ENCODE assay signal across 21 cellular contexts in genomic region chr11:73003083-73003482, GRCh38.
DNase-seq lines count a peak whose midpoint lies in the region; FAIRE-seq and TF ChIP-seq lines count a peak whose summit lies in the region.
"Had no signal": no experiment of that assay in that cellular context is flagged by ENCODE, and none has a peak within 500 bp of the region (broad histone marks: within the 10 kb centered on the region; RNA-seq: fewer than 3 reads in every experiment).

No MANE protein-coding gene starts in this region.

- H3K4me3 ChIP-seq in spleen, result no peak overlapping the region

- peaks cover 0 to 31% (median 8%) of the 10 kb centered on the region in 6 donors for H3K36me3 ChIP-seq in spleen
- H3K36me3 ChIP-seq: brain microvascular endothelial cell had no signal

- H3K9me3 Mint-ChIP-seq in activated naive CD4-positive, alpha-beta T cell treated with anti-CD3 and anti-CD28 coated beads, Interleukin-2, amount 10 ng/mL, durations not matched to agents 7 days and 5 days, result no peaks in the 10 kb centered on the region
- H3K9me3 Mint-ChIP-seq: activated T-cell treated with anti-CD3 and anti-CD28 coated beads, Interleukin-2, amount 50 U/mL, for 4 hours had no signal

- H3K9me3 ChIP-seq in spleen, result no peaks in the 10 kb centered on the region
- H3K9me3 ChIP-seq: Caco-2 had no signal

- H3K27me3 Mint-ChIP-seq in activated naive CD4-positive, alpha-beta T cell treated with anti-CD3 and anti-CD28 coated beads, Interleukin-2, amount 10 ng/mL, durations not matched to agents 7 days and 5 days, result no peaks in the 10 kb centered on the region

- intact Hi-C loops in spleen (cut with DNase I; ENCODE audit: low total_unique reads), result no loop called here

- no peak for TF ChIP-seq CTCF in GM20000 (IDR thresholded peaks at IDR 0.05; ENCODE audit: extremely low read depth, missing control alignments)
- no peak for TF ChIP-seq CTCF in spleen (IDR thresholded peaks at IDR 0.05 in 8 of 11, conservative IDR thresholded peaks at IDR 0.05 in 3 of 11)

- peak overlapping the region in 7 of 8 donors; percentile 1 to 70 (median 51) for H3K27ac ChIP-seq in spleen
- H3K27ac ChIP-seq: brain microvascular endothelial cell, C4-2B, KMS-11, VCaP had no signal

- DNase-seq in GM12892 (ENCODE audit: insufficient read length) (no peak), GM20000 (ENCODE audit: low spot score) (peak; percentile 15), NAMALWA (ENCODE audit: low spot score) (peak; percentile 53), spleen (no peak), T-helper 9 cell (no peak), NCI-H446 treated with DMSO at 0.1 percent for 48 hours (lab: John Stamatoyannopoulos, UW) (no peak)
- DNase-seq in activated naive CD4-positive, alpha-beta T cell treated with anti-CD3 and anti-CD28 coated beads, Interleukin-2, amount 10 ng/mL, durations not matched to agents 7 days and 5 days, result no peak
- DNase-seq: activated CD4-positive, alpha-beta T cell treated with anti-CD3 and anti-CD28 coated beads, Interleukin-2, amount 50 U/mL, for 1 hour; activated T-cell treated with anti-CD3 and anti-CD28 coated beads, Interleukin-2, amount 50 U/mL, for 4 hours; amniotic stem cell; brain microvascular endothelial cell; Caco-2; GF-D8; mesendoderm; NCI-H1436 treated with DMSO at 0.1 percent for 48 hours; NCI-H2107; right cardiac atrium; stimulated activated CD4-positive, alpha-beta T cell treated with anti-CD3 and anti-CD28 coated beads, Interleukin-2, amount 100 ng/mL, for 48 hours had no signal

- H3K27me3 ChIP-seq in spleen (replicated peaks in 1 of 7), result no peaks in the 10 kb centered on the region
- H3K27me3 ChIP-seq: brain microvascular endothelial cell had no signal

- H3K4me1 ChIP-seq in spleen, result peaks cover 4 to 56% (median 19%) of the 10 kb centered on the region in 6 donors

- H3K4me3 Mint-ChIP-seq in activated naive CD4-positive, alpha-beta T cell treated with anti-CD3 and anti-CD28 coated beads, Interleukin-2, amount 10 ng/mL, durations not matched to agents 7 days and 5 days, result no peak overlapping the region
- H3K4me3 Mint-ChIP-seq: activated T-cell treated with anti-CD3 and anti-CD28 coated beads, Interleukin-2, amount 50 U/mL, for 4 hours had no signal

- CTCF ChIA-PET in activated naive CD4-positive, alpha-beta T cell treated with anti-CD3 and anti-CD28 coated beads, Interleukin-2, amount 10 ng/mL, durations not matched to agents 7 days and 5 days (lab: Charles Lee), result no interaction called here

- H3K36me3 Mint-ChIP-seq in activated naive CD4-positive, alpha-beta T cell treated with anti-CD3 and anti-CD28 coated beads, Interleukin-2, amount 10 ng/mL, durations not matched to agents 7 days and 5 days, result peaks cover 22% of the 10 kb centered on the region

- FAIRE-seq in GM12892 (lab: Jason Lieb, UNC), result peak; percentile 73

- TF ChIP-seq POLR2A in GM12892 (IDR thresholded peaks at IDR 0.05; ENCODE audit: low read depth, low read length), result no peak
- no peak for TF ChIP-seq POLR2A in spleen (IDR thresholded peaks at IDR 0.05)

- H3K27ac Mint-ChIP-seq in activated naive CD4-positive, alpha-beta T cell treated with anti-CD3 and anti-CD28 coated beads, Interleukin-2, amount 10 ng/mL, durations not matched to agents 7 days and 5 days, result no peak overlapping the region

- H3K4me1 Mint-ChIP-seq in activated naive CD4-positive, alpha-beta T cell treated with anti-CD3 and anti-CD28 coated beads, Interleukin-2, amount 10 ng/mL, durations not matched to agents 7 days and 5 days, result no peaks in the 10 kb centered on the region

Comparison
In these comparisons a context has a peak if more than half of its experiments do, and no peak if none do; other contexts are left out.
1. DNase-seq: peak in GM20000 (single experiment) and NAMALWA (single experiment); none in GM12892 (single experiment), spleen (single experiment), activated naive CD4-positive, alpha-beta T cell treated with anti-CD3 and anti-CD28 coated beads, Interleukin-2, amount 10 ng/mL, durations not matched to agents 7 days and 5 days (single experiment), T-helper 9 cell (single experiment) and NCI-H446 treated with DMSO at 0.1 percent for 48 hours (single experiment).